ENCODE assay signal across 13 cellular contexts in genomic region chr5:104800440-104801048, GRCh38.
DNase-seq lines count a peak whose midpoint lies in the region; ATAC-seq and TF ChIP-seq lines count a peak whose summit lies in the region.
"Had no signal": no experiment of that assay in that cellular context is flagged by ENCODE, and none has a peak within 500 bp of the region (broad histone marks: within the 10 kb centered on the region; RNA-seq: fewer than 3 reads in every experiment).

No MANE protein-coding gene starts in this region.

- H3K27ac Mint-ChIP-seq in chondrocyte (ENCODE audit: unreplicated experiment) = no peak overlapping the region
- H3K27ac Mint-ChIP-seq in progenitor cell of endocrine pancreas = no peak overlapping the region
- H3K27ac Mint-ChIP-seq: activated naive CD4-positive, alpha-beta T cell treated with anti-CD3 and anti-CD28 coated beads for 36 hours had no signal

- H3K4me1 Mint-ChIP-seq in chondrocyte (ENCODE audit: low read depth) = no peaks in the 10 kb centered on the region
- H3K4me1 Mint-ChIP-seq in progenitor cell of endocrine pancreas (ENCODE audit: low read depth) = no peaks in the 10 kb centered on the region

- H3K9me3 Mint-ChIP-seq in chondrocyte (ENCODE audit: low read depth) = peaks cover 12% of the 10 kb centered on the region
- H3K9me3 Mint-ChIP-seq in progenitor cell of endocrine pancreas (ENCODE audit: low read depth) = peaks cover 12% of the 10 kb centered on the region

- H3K36me3 Mint-ChIP-seq in chondrocyte (ENCODE audit: low read depth) = no peaks in the 10 kb centered on the region
- H3K36me3 Mint-ChIP-seq in progenitor cell of endocrine pancreas (ENCODE audit: insufficient read depth) = no peaks in the 10 kb centered on the region

- H3K27me3 Mint-ChIP-seq in chondrocyte (ENCODE audit: low read depth) (no peaks in the 10 kb centered on the region), progenitor cell of endocrine pancreas (no peaks in the 10 kb centered on the region)

- peak; percentile 41 for TF ChIP-seq CTCF in chondrocyte (IDR thresholded peaks at IDR 0.05)
- peak; percentile 23 for TF ChIP-seq CTCF in progenitor cell of endocrine pancreas (IDR thresholded peaks at IDR 0.05; ENCODE audit: unreplicated experiment)

- DNase-seq in NCI-H82 (lab: John Stamatoyannopoulos, UW) = peak; percentile 8
- no peak for DNase-seq in NCI-H82 treated with DMSO at 0.1 percent for 48 hours (lab: John Stamatoyannopoulos, UW; ENCODE audit: unreplicated experiment)
- DNase-seq in NCI-H226 = peak; percentile 15
- DNase-seq in chondrocyte (ENCODE audit: low spot score) = no peak
- DNase-seq in progenitor cell of endocrine pancreas (ENCODE audit: low spot score, unreplicated experiment) = no peak
- no peak for DNase-seq in T-helper 9 cell
- DNase-seq in activated T-cell treated with anti-CD3 and anti-CD28 coated beads, Interleukin-2, amount 50 U/mL, for 48 hours = no peak
- DNase-seq: activated naive CD4-positive, alpha-beta T cell treated with anti-CD3 and anti-CD28 coated beads for 36 hours; NCI-H1092; NCI-H774; ovary; tibial artery had no signal

- H3K4me3 Mint-ChIP-seq in chondrocyte (ENCODE audit: unreplicated experiment) (no peak overlapping the region), progenitor cell of endocrine pancreas (ENCODE audit: low read depth) (no peak overlapping the region)
- H3K4me3 Mint-ChIP-seq: activated naive CD4-positive, alpha-beta T cell treated with anti-CD3 and anti-CD28 coated beads for 36 hours had no signal

- ATAC-seq in HG02571 (IDR thresholded peaks at IDR 0.05; ENCODE audit: unreplicated experiment) = no peak

Comparison
In these comparisons a context has a peak if more than half of its experiments do, and no peak if none do; other contexts are left out.
1. DNase-seq: peak in NCI-H82 (single experiment) and NCI-H226 (single experiment); none in NCI-H82 treated with DMSO at 0.1 percent for 48 hours (single experiment), chondrocyte (single experiment), progenitor cell of endocrine pancreas (single experiment), T-helper 9 cell (single experiment) and activated T-cell treated with anti-CD3 and anti-CD28 coated beads, Interleukin-2, amount 50 U/mL, for 48 hours (0 of 2).